ENCODE assay signal across 20 cellular contexts in genomic region chr1:6967431-6968079, GRCh38.
A peak's percentile ranks its signal among the peaks of the same experiment; 100 is the strongest.
DNase-seq lines count a peak whose midpoint lies in the region; FAIRE-seq and TF ChIP-seq lines count a peak whose summit lies in the region.
"Had no signal": no experiment of that assay in that cellular context is flagged by ENCODE, and none has a peak within 500 bp of the region (broad histone marks: within the 10 kb centered on the region; RNA-seq: fewer than 3 reads in every experiment).

No MANE protein-coding gene starts in this region.

- peaks cover 22% of the 10 kb centered on the region for H3K4me1 Mint-ChIP-seq in astrocyte (ENCODE audit: low read depth, unreplicated experiment)

- H3K27ac ChIP-seq in astrocyte (ENCODE audit: low read depth, low read length), result no peak overlapping the region
- H3K27ac ChIP-seq in MM.1S (ENCODE audit: low read length), result no peak overlapping the region
- H3K27ac ChIP-seq: brain microvascular endothelial cell, dorsolateral prefrontal cortex, lower lobe of right lung had no signal

- H3K9me2 ChIP-seq in MM.1S (replicated peaks; ENCODE audit: insufficient read depth, low read length), result no peaks in the 10 kb centered on the region

- no peaks in the 10 kb centered on the region for H3F3A ChIP-seq in MM.1S (ENCODE audit: insufficient read depth, low read length)

- H2AFZ ChIP-seq in astrocyte (ENCODE audit: low read depth, low read length) (no peak overlapping the region), MM.1S (ENCODE audit: low read length) (no peak overlapping the region)

- H3K27me3 Mint-ChIP-seq in astrocyte (ENCODE audit: low read depth, unreplicated experiment), result peaks cover 19% of the 10 kb centered on the region

- H3K36me3 ChIP-seq in astrocyte (ENCODE audit: insufficient read depth, low read length) (no peaks in the 10 kb centered on the region), MM.1S (replicated peaks; ENCODE audit: insufficient read depth, low read length) (no peaks in the 10 kb centered on the region)
- H3K36me3 ChIP-seq: brain microvascular endothelial cell, lower lobe of right lung had no signal

- no peaks in the 10 kb centered on the region for H3K36me3 Mint-ChIP-seq in astrocyte (ENCODE audit: low read depth, unreplicated experiment)
- H3K36me3 Mint-ChIP-seq: activated naive CD4-positive, alpha-beta T cell treated with anti-CD3 and anti-CD28 coated beads, Interleukin-2, amount 50 U/mL, for 72 hours had no signal

- no peak overlapping the region for H3K9ac ChIP-seq in astrocyte (ENCODE audit: low read length)
- H3K9ac ChIP-seq in MM.1S (ENCODE audit: low read length), result no peak overlapping the region

- H3K79me2 ChIP-seq in astrocyte (ENCODE audit: insufficient read depth, low read length) (no peaks in the 10 kb centered on the region), MM.1S (ENCODE audit: low read length) (no peaks in the 10 kb centered on the region)

- H3K27me3 ChIP-seq in astrocyte (ENCODE audit: insufficient read depth, low read length), result peaks cover 27% of the 10 kb centered on the region
- H3K27me3 ChIP-seq in MM.1S (replicated peaks; ENCODE audit: insufficient read depth, low read length), result peaks cover 53% of the 10 kb centered on the region
- H3K27me3 ChIP-seq: brain microvascular endothelial cell had no signal

- no peaks in the 10 kb centered on the region for H3K9me3 ChIP-seq in astrocyte (ENCODE audit: insufficient read depth, low read depth, low read length)
- H3K9me3 ChIP-seq in MM.1S (replicated peaks; ENCODE audit: insufficient read depth, low read length), result no peaks in the 10 kb centered on the region
- H3K9me3 ChIP-seq: lower lobe of right lung had no signal

- H3K4me1 ChIP-seq in astrocyte (ENCODE audit: insufficient read depth, low read length) (peaks cover 32% of the 10 kb centered on the region), MM.1S (ENCODE audit: low read length) (no peaks in the 10 kb centered on the region)
- H3K4me1 ChIP-seq: lower lobe of right lung had no signal

- H3K4me3 ChIP-seq in astrocyte (ENCODE audit: insufficient read depth, low read depth, low read length) (no peak overlapping the region), MM.1S (ENCODE audit: low read length) (no peak overlapping the region)
- H3K4me3 ChIP-seq: dorsolateral prefrontal cortex, lower lobe of right lung had no signal

- no peaks in the 10 kb centered on the region for H3K9me3 Mint-ChIP-seq in astrocyte (ENCODE audit: unreplicated experiment)
- H3K9me3 Mint-ChIP-seq: activated naive CD4-positive, alpha-beta T cell treated with anti-CD3 and anti-CD28 coated beads, Interleukin-2, amount 50 U/mL, for 72 hours; activated T-cell treated with anti-CD3 and anti-CD28 coated beads, Interleukin-2, amount 50 U/mL, for 24 hours had no signal

- H4K20me1 ChIP-seq in astrocyte (ENCODE audit: insufficient read depth, low read length), result no peaks in the 10 kb centered on the region
- no peaks in the 10 kb centered on the region for H4K20me1 ChIP-seq in MM.1S (ENCODE audit: insufficient read depth, low read length)

- DNase-seq in AG08395 (ENCODE audit: low spot score), result peak; percentile 43
- peak; percentile 54 for DNase-seq in EH (ENCODE audit: low read depth)
- peak; percentile 50 for DNase-seq in MV-4-11 (lab: John Stamatoyannopoulos, UW)
- DNase-seq in astrocyte (ENCODE audit: low read depth), result no peak
- DNase-seq in SIG-M5 (lab: John Stamatoyannopoulos, UW), result no peak
- no peak for DNase-seq in H54 (ENCODE audit: insufficient read length, low spot score)
- DNase-seq in MM.1S, result no peak
- no peak for DNase-seq in HPDE6-E6E7 (ENCODE audit: extremely low spot score)
- DNase-seq: activated CD4-positive, alpha-beta T cell treated with anti-CD3 and anti-CD28 coated beads, Interleukin-2, amount 50 U/mL, for 48 hours; activated T-cell treated with anti-CD3 and anti-CD28 coated beads, Interleukin-2, amount 50 U/mL, for 24 hours; brain microvascular endothelial cell; dorsolateral prefrontal cortex; erythroblast; HCEC 1CT; lower lobe of right lung; NCI-H2029; NCI-H510A; stimulated activated CD4-positive, alpha-beta T cell treated with anti-CD3 and anti-CD28 coated beads, Interleukin-4, amount 100 ng/mL, for 4 hours had no signal

- no peak overlapping the region for H3K27ac Mint-ChIP-seq in astrocyte (ENCODE audit: unreplicated experiment)
- H3K27ac Mint-ChIP-seq: activated T-cell treated with anti-CD3 and anti-CD28 coated beads, Interleukin-2, amount 50 U/mL, for 24 hours had no signal

- TF ChIP-seq CTCF in astrocyte (IDR thresholded peaks at IDR 0.05; ENCODE audit: insufficient read depth, low read depth, low read length), result no peak
- TF ChIP-seq CTCF in MM.1S (IDR thresholded peaks at IDR 0.05; ENCODE audit: low read length), result no peak

- no peak for TF ChIP-seq POLR2A in H54 (IDR thresholded peaks at IDR 0.05; ENCODE audit: low read depth, low read length)

- FAIRE-seq in astrocyte (lab: Jason Lieb, UNC) (no peak), H54 (lab: Jason Lieb, UNC) (no peak)
- FAIRE-seq: GM18507 had no signal

- H3K4me2 ChIP-seq in astrocyte (ENCODE audit: low read length), result peak overlapping the region; percentile 16
- H3K4me2 ChIP-seq in MM.1S (ENCODE audit: low read depth, low read length), result no peak overlapping the region

- no peak overlapping the region for H3K4me3 Mint-ChIP-seq in astrocyte (ENCODE audit: unreplicated experiment)
- H3K4me3 Mint-ChIP-seq: activated T-cell treated with anti-CD3 and anti-CD28 coated beads, Interleukin-2, amount 50 U/mL, for 24 hours had no signal

Comparison
In these comparisons a context has a peak if more than half of its experiments do, and no peak if none do; other contexts are left out.
1. DNase-seq: peak in AG08395 (single experiment), EH (single experiment) and MV-4-11 (single experiment); none in astrocyte (single experiment), SIG-M5 (single experiment), H54 (single experiment), MM.1S (single experiment) and HPDE6-E6E7 (single experiment).